8 cellular contexts compared by ENCODE assay signal in the genomic region with DNA sequence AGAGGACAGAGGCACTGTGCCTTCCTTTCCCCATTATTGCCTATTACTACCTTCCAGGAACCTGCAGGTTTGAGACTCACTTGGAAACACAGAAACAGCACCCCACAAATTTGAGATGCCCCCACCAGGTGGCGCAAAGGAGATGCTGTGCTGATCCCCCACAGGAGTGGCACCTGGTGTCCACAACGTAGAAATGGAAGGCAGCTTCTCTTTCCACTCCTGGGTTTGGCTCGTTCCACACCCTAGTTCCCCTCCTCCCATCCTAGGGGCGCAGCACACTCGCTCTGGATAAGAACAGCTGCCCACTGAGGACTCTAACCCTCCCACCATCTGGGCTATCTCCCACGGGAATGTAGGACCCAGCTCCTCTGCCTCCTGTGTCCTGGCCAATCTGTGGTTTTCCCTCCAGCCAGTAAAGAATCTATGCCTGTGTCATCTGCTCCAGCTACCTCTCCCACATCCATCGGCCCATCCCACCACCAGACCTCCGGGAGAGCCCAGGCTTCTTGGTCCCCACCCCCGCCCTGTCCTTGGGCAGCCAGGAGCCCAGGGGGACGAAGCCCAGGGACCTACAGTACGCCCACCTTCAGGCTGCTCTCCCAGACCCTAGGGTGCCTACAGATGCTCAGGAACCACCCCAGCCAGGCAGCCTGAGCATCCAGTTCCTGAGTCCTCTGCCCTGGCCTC. TPM values are rescaled to one million over a fixed set of nuclear protein-coding genes. Genes with fewer than 3 reads are reported as not detected.
DNase-seq lines count a peak whose midpoint lies in the region; ATAC-seq, FAIRE-seq and TF ChIP-seq lines count a peak whose summit lies in the region.

No MANE protein-coding gene starts in this region.

- H3K36me3 ChIP-seq in bronchial epithelial cell (ENCODE audit: control insufficient read depth, insufficient read depth, low read length) = peaks cover 5% of the 10 kb centered on the region

- TF ChIP-seq CTCF in AG04449 (IDR thresholded peaks at IDR 0.05; ENCODE audit: insufficient read depth, low read length, missing control alignments) = peak; percentile 90
- TF ChIP-seq CTCF in WI38 (IDR thresholded peaks at IDR 0.05; ENCODE audit: low read depth, low read length) = peak; percentile 85
- TF ChIP-seq CTCF in bronchial epithelial cell (IDR thresholded peaks at IDR 0.05; ENCODE audit: insufficient read depth, low read length, severe bottlenecking) = peak; percentile 94

- DNase-seq in AG04449 (ENCODE audit: low read depth, low spot score) (no peak), H4 (ENCODE audit: low spot score) (peak; percentile 72), NCI-H2227 treated with DMSO at 0.1 percent for 48 hours (lab: John Stamatoyannopoulos, UW) (peak; percentile 78), bronchial epithelial cell (ENCODE audit: low read depth) (peak; percentile 76), iris pigment epithelial cell (ENCODE audit: low read depth) (peak; percentile 81)
- DNase-seq in stimulated activated CD4-positive, alpha-beta T cell treated with anti-CD3 and anti-CD28 coated beads, Interleukin-12 subunit alpha, Interleukin-12 subunit beta, amount 100 ng/mL, for 4 hours = peak; percentile 91

- CTCF ChIA-PET in AG04449 (lab: Yijun Ruan, JAX) = interaction anchor here (0.6 to 9.4 kb wide), 27 partner anchors 9 to 441 kb away, joined by 3 to 144 read pairs (median 6); a partner anchor contains a TSS

- no peaks in the 10 kb centered on the region for H3K27me3 ChIP-seq in bronchial epithelial cell (ENCODE audit: control insufficient read depth, insufficient read depth, low read length)

- ATAC-seq in HG03469 (IDR thresholded peaks at IDR 0.05; ENCODE audit: unreplicated experiment) = no peak

- peak overlapping the region; percentile 89 for H3K4me3 ChIP-seq in AG04449 (ENCODE audit: low read depth, low read length)
- H3K4me3 ChIP-seq in WI38 (ENCODE audit: low read depth, low read length) = peak overlapping the region; percentile 96
- no peak overlapping the region for H3K4me3 ChIP-seq in bronchial epithelial cell (ENCODE audit: low read depth, low read length)

- POLR2A ChIA-PET in AG04449 (lab: Yijun Ruan, JAX) = interaction anchor here (0.7 to 4.3 kb wide), 6 partner anchors 11 to 48 kb away, joined by 4 to 45 read pairs (median 6); a partner anchor contains a TSS

- FAIRE-seq in bronchial epithelial cell (lab: Jason Lieb, UNC) = peak; percentile 93

RNA-seq across cellular contexts. Expression of a gene that starts 0.7 kb away (rescaled TPM):
- 2.8 and 3.9 TPM in 2 replicates for total RNA-seq in H4 (2014; rRNA removed; shearing (Covaris generic))
- 16.3 and 19.6 TPM in 2 replicates for total RNA-seq in bronchial epithelial cell

RNA-seq across cellular contexts. Expression of a gene that starts 1.5 kb away (rescaled TPM):
- 79.5 and 82.1 TPM in 2 replicates for total RNA-seq in H4 (2014; rRNA removed; shearing (Covaris generic))
- 48.4 and 49.5 TPM in 2 replicates for total RNA-seq in bronchial epithelial cell

RNA-seq across cellular contexts. Expression of a gene that starts 33.4 kb away (rescaled TPM):
- total RNA-seq in H4 (2014; rRNA removed; shearing (Covaris generic)) = 0.37 and 1.1 TPM in 2 replicates
- 0.26 and 0.64 TPM in 2 replicates for total RNA-seq in bronchial epithelial cell

RNA-seq across cellular contexts. Expression of a gene that starts 33.9 kb away (rescaled TPM):
- total RNA-seq in H4 (2014; rRNA removed; shearing (Covaris generic)) = 128 and 140 TPM in 2 replicates
- total RNA-seq in bronchial epithelial cell = 76.3 and 133 TPM in 2 replicates

RNA-seq across cellular contexts. Expression of a gene that starts 48.2 kb away (rescaled TPM):
- 5.7 and 11.0 TPM in 2 replicates for total RNA-seq in H4 (2014; rRNA removed; shearing (Covaris generic))
- total RNA-seq in bronchial epithelial cell = 3.2 and 3.7 TPM in 2 replicates
